2 cellular contexts compared by ENCODE assay signal in genomic region chr3:157127831-157128767, GRCh38.
TF ChIP-seq lines count a peak whose summit lies in the region.

No MANE protein-coding gene starts in this region.

TF ChIP-seq in K562, 482 proteins besides CTCF, POLR2A, EP300 and RAD21 (continued from another document and continues in another):
- TF ChIP-seq ATF3 (IDR thresholded peaks at IDR 0.05) (peak; percentile 79), ATF3 (CRISPR knock-in tag; conservative IDR thresholded peaks at IDR 0.05) (no peak), ZNF644 (tag; IDR thresholded peaks at IDR 0.05; ENCODE audit: low read depth) (no peak), ZNF707 (CRISPR knock-in tag; conservative IDR thresholded peaks at IDR 0.05) (no peak), PTTG1 (tag; IDR thresholded peaks at IDR 0.05; ENCODE audit: low read depth) (no peak), TFAP4 (CRISPR knock-in tag; IDR thresholded peaks at IDR 0.05; ENCODE audit: borderline replicate concordance) (peak; percentile 71), IRF9 (tag; IDR thresholded peaks at IDR 0.05) (no peak), SNAPC5 (CRISPR knock-in tag; IDR thresholded peaks at IDR 0.05) (no peak), NFXL1 (CRISPR knock-in tag; IDR thresholded peaks at IDR 0.05) (no peak), JUND (IDR thresholded peaks at IDR 0.05; ENCODE audit: borderline replicate concordance, low read depth, low read length) (peak; percentile 71; the same call in 1 of the 2 replicates), JUND (tag; IDR thresholded peaks at IDR 0.05; ENCODE audit: borderline replicate concordance, low read depth, low read length) (peak; percentile 53; the same call in 1 of the 3 replicates), DEAF1 (CRISPR knock-in tag; IDR thresholded peaks at IDR 0.05) (no peak)

TF ChIP-seq in HepG2, 621 proteins besides CTCF, POLR2A, EP300 and RAD21 (continued from another document and continues in another):
- TF ChIP-seq ZMYM3 (CRISPR knock-in tag; IDR thresholded peaks at IDR 0.05) = no peak
- no peak for TF ChIP-seq ATRX (CRISPR knock-in tag; IDR thresholded peaks at IDR 0.05; ENCODE audit: borderline replicate concordance)
- TF ChIP-seq RAD51 (IDR thresholded peaks at IDR 0.05; ENCODE audit: borderline replicate concordance) = peak; percentile 38; the same call in 1 of the 2 replicates
- no peak for TF ChIP-seq ZFP37 (CRISPR knock-in tag; IDR thresholded peaks at IDR 0.05; ENCODE audit: borderline replicate concordance)
- no peak for TF ChIP-seq ZNF788 (CRISPR knock-in tag; IDR thresholded peaks at IDR 0.05; ENCODE audit: borderline replicate concordance)
- TF ChIP-seq NCOA1 (CRISPR knock-in tag; IDR thresholded peaks at IDR 0.05) = no peak
- no peak for TF ChIP-seq ZNF337 (CRISPR knock-in tag; IDR thresholded peaks at IDR 0.05; ENCODE audit: borderline replicate concordance, low read depth)
- no peak for TF ChIP-seq HMGA1 (CRISPR knock-in tag; conservative IDR thresholded peaks at IDR 0.05)
- no peak for TF ChIP-seq FOXC1 (CRISPR knock-in tag; IDR thresholded peaks at IDR 0.05; ENCODE audit: borderline replicate concordance)
- TF ChIP-seq CENPBD1 (CRISPR knock-in tag; IDR thresholded peaks at IDR 0.05; ENCODE audit: borderline replicate concordance, low read depth) = no peak
- TF ChIP-seq ZBTB46 (CRISPR knock-in tag; IDR thresholded peaks at IDR 0.05; ENCODE audit: borderline replicate concordance) = no peak
- TF ChIP-seq ZNF333 (CRISPR knock-in tag; IDR thresholded peaks at IDR 0.05; ENCODE audit: borderline replicate concordance) = no peak
- no peak for TF ChIP-seq CERS6 (CRISPR knock-in tag; IDR thresholded peaks at IDR 0.05)
- TF ChIP-seq PHF5A (CRISPR knock-in tag; IDR thresholded peaks at IDR 0.05; ENCODE audit: low read depth, unreplicated experiment) = peak; percentile 42
- TF ChIP-seq ZNF740 (CRISPR knock-in tag; IDR thresholded peaks at IDR 0.05) = no peak
- TF ChIP-seq TAF1 (CRISPR knock-in tag; IDR thresholded peaks at IDR 0.05) = no peak
- TF ChIP-seq TFDP2 (CRISPR knock-in tag; IDR thresholded peaks at IDR 0.05) = no peak
- no peak; the same call in 1 of the 2 replicates for TF ChIP-seq ZNF644 (CRISPR knock-in tag; IDR thresholded peaks at IDR 0.05; ENCODE audit: low read depth)
- TF ChIP-seq TFE3 (CRISPR knock-in tag; IDR thresholded peaks at IDR 0.05) = peak; percentile 84
- no peak for TF ChIP-seq PITX1 (CRISPR knock-in tag; IDR thresholded peaks at IDR 0.05)
- TF ChIP-seq SMAD1 (CRISPR knock-in tag; IDR thresholded peaks at IDR 0.05; ENCODE audit: borderline replicate concordance, low read depth) = no peak
- no peak for TF ChIP-seq JDP2 (CRISPR knock-in tag; IDR thresholded peaks at IDR 0.05; ENCODE audit: borderline replicate concordance)
- TF ChIP-seq ZNF83 (CRISPR knock-in tag; IDR thresholded peaks at IDR 0.05; ENCODE audit: borderline replicate concordance) = no peak
- TF ChIP-seq NR2F2 (IDR thresholded peaks at IDR 0.05; ENCODE audit: borderline replicate concordance, low read depth) = no peak
- TF ChIP-seq DZIP1 (CRISPR knock-in tag; IDR thresholded peaks at IDR 0.05) = no peak
- no peak for TF ChIP-seq ZNF367 (CRISPR knock-in tag; IDR thresholded peaks at IDR 0.05; ENCODE audit: borderline replicate concordance)
- TF ChIP-seq EED (CRISPR knock-in tag; IDR thresholded peaks at IDR 0.05) = no peak
- no peak for TF ChIP-seq UBTF (CRISPR knock-in tag; IDR thresholded peaks at IDR 0.05)
- no peak for TF ChIP-seq YEATS4 (CRISPR knock-in tag; IDR thresholded peaks at IDR 0.05; ENCODE audit: borderline replicate concordance)
- TF ChIP-seq ZMAT3 (CRISPR knock-in tag; conservative IDR thresholded peaks at IDR 0.05) = no peak
- TF ChIP-seq TBL1XR1 (IDR thresholded peaks at IDR 0.05; ENCODE audit: borderline replicate concordance, low read length, partially characterized antibody) = no peak
- TF ChIP-seq ZNF691 (CRISPR knock-in tag; IDR thresholded peaks at IDR 0.05; ENCODE audit: borderline replicate concordance, low read depth) = peak; percentile 45; the same call in 1 of the 2 replicates
- no peak for TF ChIP-seq ZNF772 (CRISPR knock-in tag; IDR thresholded peaks at IDR 0.05)
- TF ChIP-seq MEIS1 (CRISPR knock-in tag; IDR thresholded peaks at IDR 0.05; ENCODE audit: borderline replicate concordance) = no peak
- TF ChIP-seq CHCHD3 (CRISPR knock-in tag; IDR thresholded peaks at IDR 0.05) = no peak
- peak; percentile 31; the same call in 1 of the 2 replicates for TF ChIP-seq TARDBP (CRISPR knock-in tag; IDR thresholded peaks at IDR 0.05)
- no peak for TF ChIP-seq HINFP (CRISPR knock-in tag; IDR thresholded peaks at IDR 0.05; ENCODE audit: low read depth)
- no peak for TF ChIP-seq RELA (CRISPR knock-in tag; IDR thresholded peaks at IDR 0.05)
- TF ChIP-seq ZNF343 (CRISPR knock-in tag; IDR thresholded peaks at IDR 0.05) = no peak
- no peak for TF ChIP-seq WIZ (CRISPR knock-in tag; IDR thresholded peaks at IDR 0.05)
- no peak for TF ChIP-seq ZNF296 (CRISPR knock-in tag; conservative IDR thresholded peaks at IDR 0.05)
- TF ChIP-seq ZBED4 (CRISPR knock-in tag; IDR thresholded peaks at IDR 0.05; ENCODE audit: borderline replicate concordance) = no peak
